ENCODE assay signal across 8 cellular contexts in genomic region chr17:80219777-80220708, GRCh38. TPM values are rescaled to one million over a fixed set of nuclear protein-coding genes. Genes with fewer than 3 reads are reported as not detected.
DNase-seq lines count a peak whose midpoint lies in the region; ATAC-seq and TF ChIP-seq lines count a peak whose summit lies in the region.

SGSH (minus strand) TSS chr17:80220333; CDS start chr17:80220313, 20 bp downstream.
SLC26A11 (plus strand) TSS chr17:80220427; CDS start chr17:80221561, 1,134 bp downstream.

- ATAC-seq in lower lobe of right lung: peak; percentile 92 to 95

- no peaks in the 10 kb centered on the region for H3K27me3 Mint-ChIP-seq in activated CD4-positive, alpha-beta memory T cell treated with anti-CD3 and anti-CD28 coated beads for 36 hours

- H3K27ac ChIP-seq in DOHH2 (ENCODE audit: low read depth, low read length) (no peak within 1 kb of the TSS), lower lobe of right lung (peak within 1 kb of the TSS; percentile 90)

- DNase-seq in HCEC 1CT (peak; percentile 48), NCI-H345 treated with DMSO at 0.1 percent for 48 hours (lab: John Stamatoyannopoulos, UW; ENCODE audit: unreplicated experiment) (peak; percentile 46), ecto neural progenitor cell (ENCODE audit: low spot score) (peak; percentile 98), lower lobe of right lung (peak; percentile 89), HUDEP-2 (lab: John Stamatoyannopoulos, UW; ENCODE audit: unreplicated experiment in 76 of 76) (no peak)
- peak; percentile 81 for DNase-seq in activated CD4-positive, alpha-beta memory T cell treated with anti-CD3 and anti-CD28 coated beads for 36 hours
- peak; percentile 48 to 74 (median 55) for DNase-seq in stimulated activated CD4-positive, alpha-beta T cell treated with anti-CD3 and anti-CD28 coated beads, TNF-alpha, amount 100 ng/mL, for 48 hours (ENCODE audit: low read depth in 3 of 3)

- peak within 1 kb of the TSS; percentile 91 for H3K27ac Mint-ChIP-seq in activated CD4-positive, alpha-beta memory T cell treated with anti-CD3 and anti-CD28 coated beads for 36 hours

- H3K27me3 ChIP-seq in DOHH2 (ENCODE audit: control insufficient read depth, low read length) (peaks cover 17% of the 10 kb centered on the region), lower lobe of right lung (ENCODE audit: low read depth) (no peaks in the 10 kb centered on the region)

- peaks cover 19% of the 10 kb centered on the region for H3K4me1 ChIP-seq in DOHH2 (ENCODE audit: control insufficient read depth, low read length)
- H3K4me1 ChIP-seq in lower lobe of right lung: peaks cover 28% of the 10 kb centered on the region

- peaks cover 16% of the 10 kb centered on the region for H3K36me3 Mint-ChIP-seq in activated CD4-positive, alpha-beta memory T cell treated with anti-CD3 and anti-CD28 coated beads for 36 hours

- no peaks in the 10 kb centered on the region for H3F3A ChIP-seq in DOHH2 (ENCODE audit: control insufficient read depth, insufficient read depth)

- POLR2A ChIA-PET in activated CD4-positive, alpha-beta memory T cell treated with anti-CD3 and anti-CD28 coated beads for 36 hours (lab: Charles Lee): interaction anchor here (0.7 to 2.0 kb wide), 10 partner anchors 9 to 77 kb away, joined by 3 to 11 read pairs (median 3); partner anchors contain the start of gene RNF213

- H3K79me2 ChIP-seq in DOHH2 (ENCODE audit: control insufficient read depth, low read length): no peaks in the 10 kb centered on the region

- TF ChIP-seq CTCF in DOHH2 (IDR thresholded peaks at IDR 0.05; ENCODE audit: low read depth, low read length, poor library complexity, severe bottlenecking): no peak
- no peak for TF ChIP-seq CTCF in lower lobe of right lung (IDR thresholded peaks at IDR 0.05)

- peak within 1 kb of the TSS; percentile 89 for H3K4me3 Mint-ChIP-seq in activated CD4-positive, alpha-beta memory T cell treated with anti-CD3 and anti-CD28 coated beads for 36 hours

- intact Hi-C loops in activated CD4-positive, alpha-beta memory T cell treated with anti-CD3 and anti-CD28 coated beads for 36 hours (cut with micrococcal nuclease): loop anchor here (1.0 to 2.0 kb wide), 5 partner anchors 34 to 223 kb away; partner anchors contain the start of gene EIF4A3
- intact Hi-C loops in lower lobe of right lung (cut with DNase I): no loop called here

- 0 out of 2 replicates have a peak, but pooled peaks cover 2% of the 10 kb centered on the region for H4K20me1 ChIP-seq in DOHH2 (ENCODE audit: control insufficient read depth, insufficient read depth, low read depth, low read length)

- peak within 1 kb of the TSS; percentile 45 for H3K4me2 ChIP-seq in DOHH2 (ENCODE audit: low read length)

- no peaks in the 10 kb centered on the region for H3K9me2 ChIP-seq in DOHH2 (replicated peaks; ENCODE audit: control insufficient read depth, low read length)

- no peaks in the 10 kb centered on the region for H3K9me3 Mint-ChIP-seq in activated CD4-positive, alpha-beta memory T cell treated with anti-CD3 and anti-CD28 coated beads for 36 hours

- H3K4me1 Mint-ChIP-seq in activated CD4-positive, alpha-beta memory T cell treated with anti-CD3 and anti-CD28 coated beads for 36 hours (ENCODE audit: low read depth): peaks cover 38% of the 10 kb centered on the region

- H3K4me3 ChIP-seq in DOHH2 (ENCODE audit: low read length) (peak within 1 kb of the TSS; percentile 19), lower lobe of right lung (peak within 1 kb of the TSS; percentile 96)

- no peaks in the 10 kb centered on the region for H3K9me3 ChIP-seq in DOHH2 (ENCODE audit: control insufficient read depth, insufficient read depth, low read length)
- no peaks in the 10 kb centered on the region for H3K9me3 ChIP-seq in lower lobe of right lung

- CTCF ChIA-PET in activated CD4-positive, alpha-beta memory T cell treated with anti-CD3 and anti-CD28 coated beads for 36 hours (lab: Charles Lee): interaction anchor here (0.9 to 2.2 kb wide), 3 partner anchors 34 to 119 kb away, joined by 3 to 7 read pairs (median 4); partner anchors contain the start of gene GAA

- H3K36me3 ChIP-seq in DOHH2 (ENCODE audit: control insufficient read depth, low read length) (no peaks in the 10 kb centered on the region), lower lobe of right lung (peaks cover 23% of the 10 kb centered on the region)

RNA-seq across cellular contexts. Expression of gene SGSH, which starts in this region (rescaled TPM):
- total RNA-seq in activated CD4-positive, alpha-beta memory T cell treated with anti-CD3 and anti-CD28 coated beads for 36 hours: 10 to 100 TPM; 37.4 to 44.7 TPM
- 57.8 TPM for total RNA-seq in lower lobe of right lung

RNA-seq across cellular contexts. Expression of gene SLC26A11, which starts in this region (rescaled TPM):
- 10 to 100 TPM; 10.1 to 10.6 TPM for total RNA-seq in activated CD4-positive, alpha-beta memory T cell treated with anti-CD3 and anti-CD28 coated beads for 36 hours
- total RNA-seq in lower lobe of right lung: 42.4 TPM

Comparison
In these comparisons a context has a peak if more than half of its experiments do, and no peak if none do; other contexts are left out.
1. DNase-seq: peak in HCEC 1CT (single experiment), NCI-H345 treated with DMSO at 0.1 percent for 48 hours (single experiment), activated CD4-positive, alpha-beta memory T cell treated with anti-CD3 and anti-CD28 coated beads for 36 hours (single experiment), ecto neural progenitor cell (single experiment), lower lobe of right lung (single experiment) and stimulated activated CD4-positive, alpha-beta T cell treated with anti-CD3 and anti-CD28 coated beads, TNF-alpha, amount 100 ng/mL, for 48 hours (3 of 3); none in HUDEP-2 (0 of 76).